1 cellular context compared by ENCODE assay signal in genomic region chr2:70248145-70248809, GRCh38.
TF ChIP-seq lines count a peak whose summit lies in the region.

Gene TIA1, minus strand, starts transcription at chr2:70248628. Its CDS starts 198 bp downstream, at chr2:70248430.

TF ChIP-seq in HepG2, 621 proteins besides CTCF, POLR2A, EP300 and RAD21 (continued from another document and continues in another):
- TF ChIP-seq ZXDC (CRISPR knock-in tag; IDR thresholded peaks at IDR 0.05) = peak; percentile 75; the same call in 1 of the 2 replicates
- TF ChIP-seq KLF16 (CRISPR knock-in tag; IDR thresholded peaks at IDR 0.05) = peak in 1 of 2 experiments; percentile 93; a peak in 2 of 4 replicates
- TF ChIP-seq UBTF (CRISPR knock-in tag; IDR thresholded peaks at IDR 0.05) = peak; percentile 88
- TF ChIP-seq ZBTB44 (CRISPR knock-in tag; IDR thresholded peaks at IDR 0.05) = peak; percentile 87
- TF ChIP-seq, protein P1, sequence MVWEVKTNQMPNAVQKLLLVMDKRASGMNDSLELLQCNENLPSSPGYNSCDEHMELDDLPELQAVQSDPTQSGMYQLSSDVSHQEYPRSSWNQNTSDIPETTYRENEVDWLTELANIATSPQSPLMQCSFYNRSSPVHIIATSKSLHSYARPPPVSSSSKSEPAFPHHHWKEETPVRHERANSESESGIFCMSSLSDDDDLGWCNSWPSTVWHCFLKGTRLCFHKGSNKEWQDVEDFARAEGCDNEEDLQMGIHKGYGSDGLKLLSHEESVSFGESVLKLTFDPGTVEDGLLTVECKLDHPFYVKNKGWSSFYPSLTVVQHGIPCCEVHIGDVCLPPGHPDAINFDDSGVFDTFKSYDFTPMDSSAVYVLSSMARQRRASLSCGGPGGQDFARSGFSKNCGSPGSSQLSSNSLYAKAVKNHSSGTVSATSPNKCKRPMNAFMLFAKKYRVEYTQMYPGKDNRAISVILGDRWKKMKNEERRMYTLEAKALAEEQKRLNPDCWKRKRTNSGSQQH (CRISPR knock-in tag; IDR thresholded peaks at IDR 0.05; ENCODE audit: low read depth) = 0 out of 2 replicates have a peak, but pooled peaks have one; percentile 71
- no peak for TF ChIP-seq ZNF773 (CRISPR knock-in tag; IDR thresholded peaks at IDR 0.05; ENCODE audit: borderline replicate concordance)
- peak; percentile 97 for TF ChIP-seq YEATS4 (CRISPR knock-in tag; IDR thresholded peaks at IDR 0.05; ENCODE audit: borderline replicate concordance)
- TF ChIP-seq ZNF672 (CRISPR knock-in tag; IDR thresholded peaks at IDR 0.05) = no peak
- TF ChIP-seq ZKSCAN8 (CRISPR knock-in tag; IDR thresholded peaks at IDR 0.05; ENCODE audit: borderline replicate concordance) = peak; percentile 37; the same call in 1 of the 2 replicates
- peak; percentile 70; the same call in 1 of the 2 replicates for TF ChIP-seq ZNF33B (CRISPR knock-in tag; IDR thresholded peaks at IDR 0.05)
- no peak for TF ChIP-seq ZNF740 (CRISPR knock-in tag; IDR thresholded peaks at IDR 0.05)
- TF ChIP-seq, protein P2, sequence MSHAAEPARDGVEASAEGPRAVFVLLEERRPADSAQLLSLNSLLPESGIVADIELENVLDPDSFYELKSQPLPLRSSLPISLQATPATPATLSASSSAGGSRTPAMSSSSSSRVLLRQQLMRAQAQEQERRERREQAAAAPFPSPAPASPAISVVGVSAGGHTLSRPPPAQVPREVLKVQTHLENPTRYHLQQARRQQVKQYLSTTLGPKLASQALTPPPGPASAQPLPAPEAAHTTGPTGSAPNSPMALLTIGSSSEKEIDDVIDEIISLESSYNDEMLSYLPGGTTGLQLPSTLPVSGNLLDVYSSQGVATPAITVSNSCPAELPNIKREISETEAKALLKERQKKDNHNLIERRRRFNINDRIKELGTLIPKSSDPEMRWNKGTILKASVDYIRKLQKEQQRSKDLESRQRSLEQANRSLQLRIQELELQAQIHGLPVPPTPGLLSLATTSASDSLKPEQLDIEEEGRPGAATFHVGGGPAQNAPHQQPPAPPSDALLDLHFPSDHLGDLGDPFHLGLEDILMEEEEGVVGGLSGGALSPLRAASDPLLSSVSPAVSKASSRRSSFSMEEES (CRISPR knock-in tag; IDR thresholded peaks at IDR 0.05) = peak; percentile 30; the same call in 1 of the 2 replicates
- TF ChIP-seq ZNF552 (CRISPR knock-in tag; IDR thresholded peaks at IDR 0.05; ENCODE audit: borderline replicate concordance) = peak; percentile 24; the same call in 1 of the 2 replicates
- TF ChIP-seq, protein P3, sequence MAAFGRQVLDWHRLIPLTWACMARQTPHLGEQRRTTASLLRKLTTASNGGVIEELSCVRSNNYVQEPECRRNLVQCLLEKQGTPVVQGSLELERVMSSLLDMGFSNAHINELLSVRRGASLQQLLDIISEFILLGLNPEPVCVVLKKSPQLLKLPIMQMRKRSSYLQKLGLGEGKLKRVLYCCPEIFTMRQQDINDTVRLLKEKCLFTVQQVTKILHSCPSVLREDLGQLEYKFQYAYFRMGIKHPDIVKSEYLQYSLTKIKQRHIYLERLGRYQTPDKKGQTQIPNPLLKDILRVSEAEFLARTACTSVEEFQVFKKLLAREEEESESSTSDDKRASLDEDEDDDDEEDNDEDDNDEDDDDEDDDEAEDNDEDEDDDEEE (CRISPR knock-in tag; IDR thresholded peaks at IDR 0.05) = peak; percentile 17; the same call in 1 of the 2 replicates
- peak; percentile 72; the same call in 1 of the 2 replicates for TF ChIP-seq ZNF224 (CRISPR knock-in tag; IDR thresholded peaks at IDR 0.05)
- TF ChIP-seq GATA4 (IDR thresholded peaks at IDR 0.05; ENCODE audit: borderline replicate concordance, low read depth) = peak; percentile 22; the same call in 1 of the 2 replicates
- peak; percentile 83 for TF ChIP-seq KAT8 (CRISPR knock-in tag; IDR thresholded peaks at IDR 0.05)
- no peak for TF ChIP-seq NCOA5 (CRISPR knock-in tag; IDR thresholded peaks at IDR 0.05)
- TF ChIP-seq, protein P4, sequence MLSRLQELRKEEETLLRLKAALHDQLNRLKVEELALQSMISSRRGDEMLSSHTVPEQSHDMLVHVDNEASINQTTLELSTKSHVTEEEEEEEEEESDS (CRISPR knock-in tag; IDR thresholded peaks at IDR 0.05; ENCODE audit: borderline replicate concordance) = peak; percentile 77; the same call in 1 of the 2 replicates
- no peak for TF ChIP-seq ZC3H13 (CRISPR knock-in tag; IDR thresholded peaks at IDR 0.05)
- 0 out of 2 replicates have a peak, but pooled peaks have one; percentile 15 for TF ChIP-seq NFIC (IDR thresholded peaks at IDR 0.05; ENCODE audit: low read length)
- TF ChIP-seq IRF9 (CRISPR knock-in tag; IDR thresholded peaks at IDR 0.05; ENCODE audit: borderline replicate concordance) = peak; percentile 99
- peak; percentile 36; the same call in 1 of the 2 replicates for TF ChIP-seq MAF1 (CRISPR knock-in tag; IDR thresholded peaks at IDR 0.05; ENCODE audit: borderline replicate concordance)
- no peak for TF ChIP-seq FLYWCH1 (CRISPR knock-in tag; IDR thresholded peaks at IDR 0.05)
- peak; percentile 3; the same call in 1 of the 2 replicates for TF ChIP-seq ZSCAN30 (CRISPR knock-in tag; IDR thresholded peaks at IDR 0.05)
- TF ChIP-seq MBNL3 (CRISPR knock-in tag; conservative IDR thresholded peaks at IDR 0.05) = 0 out of 2 replicates have a peak, but pooled peaks have one; percentile 24
- TF ChIP-seq KDM4B (CRISPR knock-in tag; IDR thresholded peaks at IDR 0.05) = 0 out of 2 replicates have a peak, but pooled peaks have one; percentile 51
- TF ChIP-seq KLF13 (CRISPR knock-in tag; IDR thresholded peaks at IDR 0.05) = 0 out of 2 replicates have a peak, but pooled peaks have one; percentile 56
- TF ChIP-seq ZNF83 (CRISPR knock-in tag; IDR thresholded peaks at IDR 0.05; ENCODE audit: borderline replicate concordance) = peak; percentile 87; the same call in 1 of the 2 replicates
- no peak for TF ChIP-seq ZNF615 (CRISPR knock-in tag; IDR thresholded peaks at IDR 0.05; ENCODE audit: borderline replicate concordance)
- TF ChIP-seq TRIM24 (CRISPR knock-in tag; IDR thresholded peaks at IDR 0.05) = no peak
- TF ChIP-seq ZNF598 (CRISPR knock-in tag; IDR thresholded peaks at IDR 0.05; ENCODE audit: borderline replicate concordance) = peak; percentile 98; the same call in 1 of the 2 replicates
- TF ChIP-seq ZSCAN31 (CRISPR knock-in tag; IDR thresholded peaks at IDR 0.05; ENCODE audit: low read depth) = peak; percentile 96
- peak; percentile 36; the same call in 1 of the 2 replicates for TF ChIP-seq SOX5 (CRISPR knock-in tag; IDR thresholded peaks at IDR 0.05; ENCODE audit: borderline replicate concordance)
- TF ChIP-seq ADNP (CRISPR knock-in tag; IDR thresholded peaks at IDR 0.05) = no peak
- TF ChIP-seq SALL2 (CRISPR knock-in tag; IDR thresholded peaks at IDR 0.05) = peak; percentile 81
- TF ChIP-seq ZNF746 (CRISPR knock-in tag; IDR thresholded peaks at IDR 0.05) = peak; percentile 80
- TF ChIP-seq NFKB2 (CRISPR knock-in tag; IDR thresholded peaks at IDR 0.05; ENCODE audit: borderline replicate concordance) = peak; percentile 89
- peak; percentile 87 for TF ChIP-seq ZNF343 (CRISPR knock-in tag; IDR thresholded peaks at IDR 0.05)
- peak; percentile 90 for TF ChIP-seq ZGPAT (CRISPR knock-in tag; IDR thresholded peaks at IDR 0.05)
- peak; percentile 44; the same call in 1 of the 2 replicates for TF ChIP-seq NKX3-1 (CRISPR knock-in tag; IDR thresholded peaks at IDR 0.05)
- no peak for TF ChIP-seq ZNF503 (CRISPR knock-in tag; IDR thresholded peaks at IDR 0.05)
- no peak for TF ChIP-seq SP4 (CRISPR knock-in tag; IDR thresholded peaks at IDR 0.05)
- TF ChIP-seq REXO4 (CRISPR knock-in tag; IDR thresholded peaks at IDR 0.05; ENCODE audit: borderline replicate concordance) = no peak
- 0 out of 2 replicates have a peak, but pooled peaks have one; percentile 40 for TF ChIP-seq ZNF713 (CRISPR knock-in tag; IDR thresholded peaks at IDR 0.05)
- no peak for TF ChIP-seq NONO (IDR thresholded peaks at IDR 0.05)
- peak; percentile 83 for TF ChIP-seq NONO (CRISPR knock-in tag; conservative IDR thresholded peaks at IDR 0.05)
